Comparison of ENCODE assay signal across 8 cellular contexts in the genomic region with DNA sequence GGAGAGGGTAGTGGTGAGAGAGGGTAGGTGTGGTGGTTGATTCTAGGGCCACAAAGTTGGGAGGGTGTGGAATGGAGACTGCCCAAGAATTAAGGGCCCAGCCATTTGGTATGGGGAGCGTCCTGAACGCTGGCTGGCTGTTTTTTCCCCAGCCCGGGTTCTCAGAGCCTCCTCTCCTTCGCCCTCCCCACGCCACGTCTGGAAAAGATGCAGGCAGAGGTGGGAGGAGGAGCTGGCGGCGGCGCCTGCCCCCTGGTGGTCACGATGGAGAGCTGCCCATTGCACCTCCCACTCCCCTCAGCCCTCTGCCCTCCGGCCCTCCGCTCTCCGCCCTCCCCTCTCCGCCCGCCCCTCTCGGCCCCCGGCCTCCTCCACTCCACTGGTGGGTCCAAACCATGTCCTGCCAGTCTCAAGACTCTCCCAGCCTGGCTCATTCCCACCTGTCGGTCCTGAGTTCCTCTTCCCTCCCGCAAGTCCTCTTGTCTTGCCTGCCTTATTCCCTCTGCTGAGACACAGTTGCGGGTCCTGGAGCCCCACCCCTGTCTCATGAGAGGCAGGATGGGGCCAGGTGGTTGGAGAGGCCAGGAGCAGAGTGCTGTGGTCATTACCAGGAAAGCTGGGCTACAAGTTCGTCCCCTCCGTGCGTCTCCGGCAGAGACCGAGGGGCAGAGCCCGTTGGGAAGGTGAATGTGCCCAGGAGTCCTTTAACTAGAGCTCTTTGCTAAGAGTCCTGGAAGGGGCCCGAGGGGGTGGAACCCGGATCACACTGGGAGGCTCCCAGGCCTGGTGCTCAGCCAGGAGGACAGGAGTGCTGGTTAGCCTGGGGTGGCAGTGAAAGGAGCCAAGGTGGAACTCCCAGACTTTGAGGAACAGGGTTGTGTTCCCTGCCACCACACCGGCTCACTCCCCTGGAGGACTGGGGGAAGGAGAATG. TPM values are rescaled to one million over a fixed set of nuclear protein-coding genes. Genes with fewer than 3 reads are reported as not detected.
A peak's percentile ranks its signal among the peaks of the same experiment; 100 is the strongest.
DNase-seq lines count a peak whose midpoint lies in the region; ATAC-seq and TF ChIP-seq lines count a peak whose summit lies in the region.

No MANE protein-coding gene starts in this region.

- TF ChIP-seq CTCF in kidney epithelial cell (IDR thresholded peaks at IDR 0.05; ENCODE audit: insufficient read depth, low read length, poor library complexity, severe bottlenecking) = peak; percentile 92

- peak overlapping the region; percentile 20; the same call in 1 of the 2 replicates for H3K4me3 ChIP-seq in H7 (ENCODE audit: insufficient read depth, low read depth, low read length)
- no peak overlapping the region for H3K4me3 ChIP-seq in kidney epithelial cell (ENCODE audit: low read depth, low read length)

- H3K36me3 ChIP-seq in H7 (replicated peaks; ENCODE audit: control insufficient read depth, insufficient read depth, low read length) (peaks cover 23% of the 10 kb centered on the region), kidney epithelial cell (ENCODE audit: control insufficient read depth, insufficient read depth, low read length) (no peaks in the 10 kb centered on the region)

- ATAC-seq in HG03039 (IDR thresholded peaks at IDR 0.05; ENCODE audit: unreplicated experiment) = no peak

- DNase-seq in AML-193 (lab: John Stamatoyannopoulos, UW) (peak; percentile 5 to 47), H7 (peak; percentile 98), NCI-H2196 (lab: John Stamatoyannopoulos, UW; ENCODE audit: unreplicated experiment) (peak; percentile 74), cerebellum (ENCODE audit: low spot score) (peak; percentile 83), kidney epithelial cell (ENCODE audit: low read depth) (no peak)
- peak; percentile 72 for DNase-seq in activated CD4-positive, CD25-positive, alpha-beta regulatory T cell treated with anti-CD3 and anti-CD28 coated beads, Interleukin-2, amount 50 U/mL, for 72 hours
- peak; percentile 40 to 48 for DNase-seq in stimulated activated CD4-positive, alpha-beta T cell treated with anti-CD3 and anti-CD28 coated beads, Interleukin-15, amount 100 ng/mL, for 48 hours (ENCODE audit: low read depth in 2 of 2)

- H3K27me3 ChIP-seq in H7 (ENCODE audit: control insufficient read depth, insufficient read depth, low read length) (no peaks in the 10 kb centered on the region), kidney epithelial cell (ENCODE audit: control insufficient read depth, insufficient read depth, low read length) (no peaks in the 10 kb centered on the region)

RNA-seq across cellular contexts. Expression of a gene that starts 22.6 kb away (rescaled TPM):
- total RNA-seq in H7 (2014; rRNA removed; shearing (Covaris generic)) = 44.3 and 57.7 TPM in 2 replicates
- 14.6 TPM for total RNA-seq in cerebellum
- 19.0 and 29.5 TPM in 2 replicates for total RNA-seq in kidney epithelial cell

RNA-seq across cellular contexts. Expression of a gene that starts 36.9 kb away (rescaled TPM):
- total RNA-seq in H7 (2014; rRNA removed; shearing (Covaris generic)) = not detected in 2 replicates
- total RNA-seq in cerebellum (not detected), kidney epithelial cell (5.2 and 9.1 TPM in 2 replicates)

RNA-seq across cellular contexts. Expression of a gene that starts 56.3 kb away (rescaled TPM):
- 94.4 and 120 TPM in 2 replicates for total RNA-seq in H7 (2014; rRNA removed; shearing (Covaris generic))
- 6.6 TPM for total RNA-seq in cerebellum
- 8.2 and 9.8 TPM in 2 replicates for total RNA-seq in kidney epithelial cell
